ENCODE assay signal across 9 cellular contexts in genomic region chr3:101085752-101086151, GRCh38.
"Had no signal": no experiment of that assay in that cellular context is flagged by ENCODE, and none has a peak within 500 bp of the region (broad histone marks: within the 10 kb centered on the region; RNA-seq: fewer than 3 reads in every experiment).

No MANE protein-coding gene starts in this region.

- H2AFZ ChIP-seq: GM23248, GM23338 had no signal

- H3K36me3 ChIP-seq: HAP-1 had no signal

- H3K4me2 ChIP-seq: GM23338 had no signal

- DNase-seq: GM23248, GOT3, H7, H9, HCEC 1CT, HFFc6 had no signal

- H3K4me1 ChIP-seq: HAP-1 had no signal

- ATAC-seq: GM23338, HCT116 had no signal

- H3K27ac ChIP-seq: GM23248 had no signal

- H3K4me3 ChIP-seq: GM23248, GM23338, HAP-1 had no signal

- H3K9me3 ChIP-seq: HAP-1 had no signal
